In the genomic region with DNA sequence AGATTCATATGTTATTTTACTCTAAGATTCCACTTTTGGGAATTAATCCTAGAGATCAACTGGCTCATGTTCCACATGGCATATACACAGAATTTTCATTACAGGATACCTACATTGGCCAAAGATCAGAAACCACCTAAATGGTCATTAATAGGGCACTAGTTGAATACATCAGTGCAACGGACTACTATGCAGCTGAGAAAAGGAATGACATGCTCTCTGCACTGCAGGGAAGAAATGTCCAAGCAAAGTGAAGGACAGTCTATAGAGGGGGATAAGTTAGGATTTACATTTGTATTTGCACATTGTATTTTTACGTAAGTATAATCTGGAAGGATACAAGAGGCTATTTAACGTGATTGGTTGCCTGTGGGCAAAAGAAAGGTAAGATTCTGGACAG, we compare ENCODE assay signal across 27 cellular contexts.
"Had no signal": no experiment of that assay in that cellular context is flagged by ENCODE, and none has a peak within 500 bp of the region (broad histone marks: within the 10 kb centered on the region; RNA-seq: fewer than 3 reads in every experiment).

No MANE protein-coding gene starts in this region.

- H3K36me3 Mint-ChIP-seq: neural progenitor cell; stimulated activated effector memory CD8-positive, alpha-beta T cell treated with anti-CD3 and anti-CD28 coated beads, Interleukin-12 subunit alpha, Interleukin-12 subunit beta, amount 100 ng/mL, for 72 hours had no signal

- H3K27ac ChIP-seq: neural progenitor cell, ovary, parathyroid adenoma, psoas muscle, right lobe of liver, sigmoid colon, stomach, thoracic aorta, thyroid gland, tibial nerve, upper lobe of left lung, vagina had no signal

- H3K4me1 Mint-ChIP-seq: nephron had no signal

- H3K27ac Mint-ChIP-seq: nephron; neural progenitor cell; progenitor cell of endocrine pancreas; stimulated activated effector memory CD8-positive, alpha-beta T cell treated with anti-CD3 and anti-CD28 coated beads, Interleukin-12 subunit alpha, Interleukin-12 subunit beta, amount 100 ng/mL, for 72 hours; stimulated activated naive B cell treated with anti-CD40 and anti-IgM and Interleukin-4, amounts not matched to agents 10 μg/mL and 1 μg/mL and 100 μg/mL, for 72 hours; stimulated activated naive CD8-positive, alpha-beta T cell treated with anti-CD3 and anti-CD28 coated beads, Interleukin-15, Interleukin-2, amounts not matched to agents 100 ng/mL and 50 ng/mL, for 24 hours had no signal

- H3K4me1 ChIP-seq: neural progenitor cell, parathyroid adenoma, psoas muscle, right lobe of liver, thyroid gland, tibial nerve, upper lobe of left lung, vagina had no signal

- H3K27me3 ChIP-seq: neural progenitor cell, ovary, right lobe of liver, stomach, thyroid gland, tibial nerve, upper lobe of left lung, vagina had no signal

- ATAC-seq: psoas muscle; right cardiac atrium; right lobe of liver; stimulated activated effector memory CD8-positive, alpha-beta T cell treated with anti-CD3 and anti-CD28 coated beads, Interleukin-12 subunit alpha, Interleukin-12 subunit beta, amount 100 ng/mL, for 72 hours; stimulated activated naive B cell treated with anti-CD40 and anti-IgM and Interleukin-4, amounts not matched to agents 10 μg/mL and 1 μg/mL and 100 μg/mL, for 72 hours had no signal

- H3K79me2 ChIP-seq: parathyroid adenoma had no signal

- H3K4me3 ChIP-seq: neural progenitor cell, ovary, psoas muscle, right lobe of liver, sigmoid colon, stomach, thoracic aorta, thyroid gland, tibial nerve, upper lobe of left lung, vagina had no signal

- H2AFZ ChIP-seq: neural progenitor cell, parathyroid adenoma had no signal

- H3K4me3 Mint-ChIP-seq: nephron; neural progenitor cell; stimulated activated effector memory CD8-positive, alpha-beta T cell treated with anti-CD3 and anti-CD28 coated beads, Interleukin-12 subunit alpha, Interleukin-12 subunit beta, amount 100 ng/mL, for 72 hours; stimulated activated naive B cell treated with anti-CD40 and anti-IgM and Interleukin-4, amounts not matched to agents 10 μg/mL and 1 μg/mL and 100 μg/mL, for 72 hours; stimulated activated naive CD8-positive, alpha-beta T cell treated with anti-CD3 and anti-CD28 coated beads, Interleukin-15, Interleukin-2, amounts not matched to agents 100 ng/mL and 50 ng/mL, for 24 hours had no signal

- FAIRE-seq: small intestine had no signal

- H3K9me3 ChIP-seq: ovary, psoas muscle, right lobe of liver, thyroid gland, vagina had no signal

- H3K4me2 ChIP-seq: neural progenitor cell had no signal

- H3K36me3 ChIP-seq: neural progenitor cell, ovary, right lobe of liver, sigmoid colon, stomach, thoracic aorta, thyroid gland, tibial nerve, upper lobe of left lung, vagina had no signal

- H3K9ac ChIP-seq: neural progenitor cell, parathyroid adenoma had no signal

- DNase-seq: occipital lobe; ovary; posterior cingulate gyrus; psoas muscle; right cardiac atrium; right lobe of liver; sigmoid colon; small intestine; stimulated activated CD4-positive, alpha-beta T cell treated with anti-CD3 and anti-CD28 coated beads, Interleukin-15, amount 100 ng/mL, for 24 hours; stimulated activated CD4-positive, alpha-beta T cell treated with anti-CD3 and anti-CD28 coated beads, Interleukin-2, amount 100 ng/mL, for 24 hours; stimulated activated CD4-positive, alpha-beta T cell treated with anti-CD3 and anti-CD28 coated beads, Interleukin-2, amount 100 ng/mL, for 48 hours; stimulated activated CD4-positive, alpha-beta T cell treated with anti-CD3 and anti-CD28 coated beads, Interleukin-4, amount 100 ng/mL, for 24 hours; stimulated activated naive B cell treated with anti-CD40 and anti-IgM and Interleukin-4, amounts not matched to agents 10 μg/mL and 1 μg/mL and 100 μg/mL, for 72 hours; stimulated activated naive CD4-positive, alpha-beta T cell treated with Interleukin-2 at 50 U/mL for 16 hours; stomach; thyroid gland; trophoblast cell; upper lobe of left lung had no signal
